ENCODE assay signal across 12 cellular contexts in genomic region chr12:1013618-1014489, GRCh38. TPM values are rescaled to one million over a fixed set of nuclear protein-coding genes. Genes with fewer than 3 reads are reported as not detected.
DNase-seq lines count a peak whose midpoint lies in the region; ATAC-seq and TF ChIP-seq lines count a peak whose summit lies in the region.
"Had no signal": no experiment of that assay in that cellular context is flagged by ENCODE, and none has a peak within 500 bp of the region (broad histone marks: within the 10 kb centered on the region; RNA-seq: fewer than 3 reads in every experiment).

No MANE protein-coding gene starts in this region.

- H3K27me3 ChIP-seq in hepatocyte (no peaks in the 10 kb centered on the region), aorta (ENCODE audit: control insufficient read depth in 1 of 2, insufficient read depth in 2 of 2, low read length in 1 of 2) (no peaks in the 10 kb centered on the region), prostate gland (replicated peaks; ENCODE audit: insufficient read depth) (no peaks in the 10 kb centered on the region)

- H3K4me3 ChIP-seq in hepatocyte (no peak overlapping the region), aorta (ENCODE audit: low read length in 2 of 2) (no peak overlapping the region), OCI-LY7 (ENCODE audit: low read depth, low read length, poor library complexity, severe bottlenecking) (no peak overlapping the region), prostate gland (no peak overlapping the region)
- H3K4me3 ChIP-seq: left ventricle myocardium inferior, skin epidermis had no signal

- no peak for DNase-seq in left ventricle myocardium superior
- no peak for DNase-seq in Right ventricle myocardium superior
- DNase-seq in amniotic epithelial cell (ENCODE audit: low read depth), result peak; percentile 84
- peak; percentile 13 for DNase-seq in hepatocyte (ENCODE audit: low spot score)
- DNase-seq in aorta, result peak in 1 of 2 donors; percentile 52
- DNase-seq in OCI-LY7 (ENCODE audit: low spot score), result no peak
- no peak for DNase-seq in prostate gland (ENCODE audit: low spot score)
- DNase-seq: left ventricle myocardium inferior; RPMI8226; stimulated activated naive B cell treated with anti-CD40 and anti-IgM and Interleukin-4, amounts not matched to agents 10 μg/mL and 1 μg/mL and 100 μg/mL, for 72 hours had no signal

- H3K9me2 ChIP-seq in hepatocyte (replicated peaks; ENCODE audit: insufficient read depth), result no peaks in the 10 kb centered on the region
- H3K9me2 ChIP-seq in OCI-LY7 (ENCODE audit: insufficient read depth, low read length), result no peaks in the 10 kb centered on the region

- intact Hi-C loops in left ventricle myocardium superior (cut with micrococcal nuclease) (no loop called here), Right ventricle myocardium superior (cut with DNase I) (no loop called here), aorta (cut with DNase I) (no loop called here), OCI-LY7 (cut with micrococcal nuclease; ENCODE audit: unreplicated experiment) (no loop called here), prostate gland (cut with DNase I) (no loop called here)

- H3K9me3 ChIP-seq in hepatocyte (ENCODE audit: low read depth) (no peaks in the 10 kb centered on the region), aorta (ENCODE audit: control insufficient read depth, low read length) (no peaks in the 10 kb centered on the region), OCI-LY7 (ENCODE audit: low read length) (no peaks in the 10 kb centered on the region), prostate gland (no peaks in the 10 kb centered on the region)
- H3K9me3 ChIP-seq: left ventricle myocardium inferior had no signal

- H2AFZ ChIP-seq in hepatocyte, result no peak overlapping the region
- H2AFZ ChIP-seq in OCI-LY7 (ENCODE audit: low read length), result no peak overlapping the region

- WGBS in hepatocyte (ENCODE audit: low lambda C conversion rate, missing lambda C conversion rate), result 91% methylated on average over 10 of the region's 10 CpGs
- 64 to 67% methylated on average over 10 of the region's 10 CpGs for WGBS in aorta, 2 donors
- WGBS in prostate gland, result 80% methylated on average over 10 of the region's 10 CpGs

- TF ChIP-seq CTCF in hepatocyte (IDR thresholded peaks at IDR 0.05; ENCODE audit: poor library complexity), result no peak
- TF ChIP-seq CTCF in OCI-LY7 (conservative IDR thresholded peaks at IDR 0.05; ENCODE audit: low read length), result no peak
- no peak for TF ChIP-seq CTCF in prostate gland (IDR thresholded peaks at IDR 0.05)

- POLR2A ChIA-PET in OCI-LY7 (lab: Charles Lee), result interaction anchor here (0.7 to 1.8 kb wide), 2 partner anchors 13 kb away, joined by 3 to 7 read pairs; no protein-coding TSS in a partner anchor

- no peak for TF ChIP-seq POLR2A in prostate gland (IDR thresholded peaks at IDR 0.05)

- BruUV-seq in OCI-LY7 (replicated peaks; lab: Mats Ljungman, UMichigan), result no TSS peak

- H3K4me2 ChIP-seq in hepatocyte (no peak overlapping the region), OCI-LY7 (ENCODE audit: low read length) (no peak overlapping the region)

- no peaks in the 10 kb centered on the region for H3K36me3 ChIP-seq in hepatocyte (replicated peaks; ENCODE audit: insufficient read depth, low read depth)
- H3K36me3 ChIP-seq in aorta (ENCODE audit: control insufficient read depth in 1 of 2, insufficient read depth in 2 of 2, low read length in 1 of 2), result no peaks in the 10 kb centered on the region
- no peaks in the 10 kb centered on the region for H3K36me3 ChIP-seq in OCI-LY7 (ENCODE audit: insufficient read depth, low read length)
- no peaks in the 10 kb centered on the region for H3K36me3 ChIP-seq in prostate gland
- H3K36me3 ChIP-seq: left ventricle myocardium inferior had no signal

- no peaks in the 10 kb centered on the region for H3K4me1 ChIP-seq in hepatocyte (ENCODE audit: insufficient read depth)
- peaks cover 0 to 2% of the 10 kb centered on the region in 2 donors for H3K4me1 ChIP-seq in aorta (ENCODE audit: control insufficient read depth in 1 of 2, insufficient read depth in 2 of 2, low read length in 2 of 2)
- no peaks in the 10 kb centered on the region for H3K4me1 ChIP-seq in OCI-LY7 (ENCODE audit: insufficient read depth, low read length, poor library complexity, severe bottlenecking)
- no peaks in the 10 kb centered on the region for H3K4me1 ChIP-seq in prostate gland (replicated peaks)

- CTCF ChIA-PET in OCI-LY7 (lab: Charles Lee; ENCODE audit: unreplicated experiment), result no interaction called here

- H4K20me1 ChIP-seq in hepatocyte (ENCODE audit: insufficient read depth, poor library complexity, severe bottlenecking) (peaks cover under 1% of the 10 kb centered on the region), OCI-LY7 (ENCODE audit: insufficient read depth, low read length) (no peaks in the 10 kb centered on the region)

- ATAC-seq in left ventricle myocardium superior (peak; percentile 65), Right ventricle myocardium superior (ENCODE audit: poor library complexity) (no peak), aorta (ENCODE audit: low FRiP score) (peak; percentile 46), GM18511 (IDR thresholded peaks at IDR 0.05; ENCODE audit: unreplicated experiment) (no peak)
- ATAC-seq: stimulated activated naive B cell treated with anti-CD40 and anti-IgM and Interleukin-4, amounts not matched to agents 10 μg/mL and 1 μg/mL and 100 μg/mL, for 72 hours had no signal

- H3K27ac ChIP-seq in hepatocyte, result peak overlapping the region; percentile 36
- peak overlapping the region in 1 of 2 donors; percentile 25 for H3K27ac ChIP-seq in aorta (ENCODE audit: low read depth in 1 of 2, low read length in 2 of 2)
- H3K27ac ChIP-seq in OCI-LY7 (ENCODE audit: low read depth, low read length, poor library complexity, severe bottlenecking), result no peak overlapping the region
- H3K27ac ChIP-seq in prostate gland, result no peak overlapping the region
- H3K27ac ChIP-seq: left ventricle myocardium inferior had no signal

- peaks cover 77% of the 10 kb centered on the region for H3K79me2 ChIP-seq in hepatocyte
- H3K79me2 ChIP-seq in OCI-LY7 (ENCODE audit: insufficient read depth, low read depth, low read length), result no peaks in the 10 kb centered on the region

RNA-seq across cellular contexts. Expression of gene ERC1, which starts 22.8 kb away (rescaled TPM):
- total RNA-seq in left ventricle myocardium superior (43.0 TPM), Right ventricle myocardium superior (46.6 TPM), hepatocyte (23.8 and 29.7 TPM in 2 replicates), aorta (10 to 100 TPM; 81.1 to 99.8 TPM), OCI-LY7 (2022) (77.8 and 86.9 TPM in 2 replicates), prostate gland (10 to 100 TPM; 18.9 to 72.9 TPM)
- polyA plus RNA-seq in hepatocyte (18.4 and 25.3 TPM in 2 replicates), aorta (1 to 10 TPM; 8.1 to 9.5 TPM)
- 26.9 and 37.0 TPM in 2 replicates for total RNA-seq in OCI-LY7 (2014; rRNA removed; shearing (Covaris generic))

Comparison
In these comparisons a context has a peak if more than half of its experiments do, and no peak if none do; other contexts are left out.
1. ATAC-seq: peak in left ventricle myocardium superior (single experiment) and aorta (single experiment); none in Right ventricle myocardium superior (single experiment) and GM18511 (single experiment).
2. DNase-seq: peak in amniotic epithelial cell (single experiment) and hepatocyte (single experiment); none in left ventricle myocardium superior (single experiment), Right ventricle myocardium superior (single experiment), OCI-LY7 (single experiment) and prostate gland (single experiment).